Comparison of ENCODE assay signal across 1 cellular context in the genomic region with DNA sequence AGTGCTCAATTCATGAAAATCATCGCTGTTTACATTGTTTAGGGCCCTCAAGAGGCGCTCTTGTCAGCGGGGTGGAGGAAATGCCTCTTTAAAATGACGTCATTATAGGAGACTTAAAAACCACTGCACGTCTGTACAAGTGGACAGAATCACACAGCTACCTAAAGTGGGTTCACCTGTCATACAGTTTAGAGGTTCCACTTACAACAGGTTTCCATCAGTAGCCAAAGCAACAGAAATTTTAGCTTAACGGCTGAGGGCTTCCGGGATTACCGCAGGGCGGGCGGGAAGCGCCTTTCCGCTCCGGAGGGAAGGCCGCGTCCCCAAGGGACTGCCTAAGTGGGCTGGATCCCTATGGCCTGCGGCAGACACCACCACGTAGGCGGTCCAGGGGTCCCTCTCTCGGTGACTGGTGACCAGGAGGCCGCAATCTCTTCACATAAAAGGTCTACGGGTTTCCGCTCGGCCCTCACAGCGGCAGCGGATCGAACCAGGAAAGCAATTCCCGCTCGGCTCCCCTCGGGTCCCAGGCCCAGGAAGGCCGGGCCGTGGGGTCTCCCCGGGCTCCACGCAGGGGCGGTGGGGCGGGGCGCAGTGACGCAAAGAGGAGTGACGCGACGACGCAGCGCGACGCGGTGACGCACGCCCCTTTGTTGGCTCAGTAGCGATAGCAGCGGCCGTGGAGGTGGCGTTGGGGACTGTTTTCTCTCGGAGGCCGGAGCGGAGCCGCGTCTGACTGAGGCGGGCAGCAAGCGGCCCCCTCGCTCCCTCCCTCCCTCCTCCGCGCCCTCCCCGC.
A peak's percentile ranks its signal among the peaks of the same experiment; 100 is the strongest.
TF ChIP-seq lines count a peak whose summit lies in the region.

A gene with protein sequence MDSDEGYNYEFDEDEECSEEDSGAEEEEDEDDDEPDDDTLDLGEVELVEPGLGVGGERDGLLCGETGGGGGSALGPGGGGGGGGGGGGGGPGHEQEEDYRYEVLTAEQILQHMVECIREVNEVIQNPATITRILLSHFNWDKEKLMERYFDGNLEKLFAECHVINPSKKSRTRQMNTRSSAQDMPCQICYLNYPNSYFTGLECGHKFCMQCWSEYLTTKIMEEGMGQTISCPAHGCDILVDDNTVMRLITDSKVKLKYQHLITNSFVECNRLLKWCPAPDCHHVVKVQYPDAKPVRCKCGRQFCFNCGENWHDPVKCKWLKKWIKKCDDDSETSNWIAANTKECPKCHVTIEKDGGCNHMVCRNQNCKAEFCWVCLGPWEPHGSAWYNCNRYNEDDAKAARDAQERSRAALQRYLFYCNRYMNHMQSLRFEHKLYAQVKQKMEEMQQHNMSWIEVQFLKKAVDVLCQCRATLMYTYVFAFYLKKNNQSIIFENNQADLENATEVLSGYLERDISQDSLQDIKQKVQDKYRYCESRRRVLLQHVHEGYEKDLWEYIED (plus strand): TSS at position 661 of the 796 bp plus-strand sequence. CDS start 310 bp downstream, outside the sequence.

TF ChIP-seq in HepG2, 621 proteins besides CTCF, POLR2A, EP300 and RAD21 (continued from another document and continues in another):
- TF ChIP-seq, protein P1, sequence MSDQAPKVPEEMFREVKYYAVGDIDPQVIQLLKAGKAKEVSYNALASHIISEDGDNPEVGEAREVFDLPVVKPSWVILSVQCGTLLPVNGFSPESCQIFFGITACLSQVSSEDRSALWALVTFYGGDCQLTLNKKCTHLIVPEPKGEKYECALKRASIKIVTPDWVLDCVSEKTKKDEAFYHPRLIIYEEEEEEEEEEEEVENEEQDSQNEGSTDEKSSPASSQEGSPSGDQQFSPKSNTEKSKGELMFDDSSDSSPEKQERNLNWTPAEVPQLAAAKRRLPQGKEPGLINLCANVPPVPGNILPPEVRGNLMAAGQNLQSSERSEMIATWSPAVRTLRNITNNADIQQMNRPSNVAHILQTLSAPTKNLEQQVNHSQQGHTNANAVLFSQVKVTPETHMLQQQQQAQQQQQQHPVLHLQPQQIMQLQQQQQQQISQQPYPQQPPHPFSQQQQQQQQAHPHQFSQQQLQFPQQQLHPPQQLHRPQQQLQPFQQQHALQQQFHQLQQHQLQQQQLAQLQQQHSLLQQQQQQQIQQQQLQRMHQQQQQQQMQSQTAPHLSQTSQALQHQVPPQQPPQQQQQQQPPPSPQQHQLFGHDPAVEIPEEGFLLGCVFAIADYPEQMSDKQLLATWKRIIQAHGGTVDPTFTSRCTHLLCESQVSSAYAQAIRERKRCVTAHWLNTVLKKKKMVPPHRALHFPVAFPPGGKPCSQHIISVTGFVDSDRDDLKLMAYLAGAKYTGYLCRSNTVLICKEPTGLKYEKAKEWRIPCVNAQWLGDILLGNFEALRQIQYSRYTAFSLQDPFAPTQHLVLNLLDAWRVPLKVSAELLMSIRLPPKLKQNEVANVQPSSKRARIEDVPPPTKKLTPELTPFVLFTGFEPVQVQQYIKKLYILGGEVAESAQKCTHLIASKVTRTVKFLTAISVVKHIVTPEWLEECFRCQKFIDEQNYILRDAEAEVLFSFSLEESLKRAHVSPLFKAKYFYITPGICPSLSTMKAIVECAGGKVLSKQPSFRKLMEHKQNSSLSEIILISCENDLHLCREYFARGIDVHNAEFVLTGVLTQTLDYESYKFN (CRISPR knock-in tag; conservative IDR thresholded peaks at IDR 0.05) = no peak; the same call in 1 of the 2 replicates
- TF ChIP-seq, protein P2, sequence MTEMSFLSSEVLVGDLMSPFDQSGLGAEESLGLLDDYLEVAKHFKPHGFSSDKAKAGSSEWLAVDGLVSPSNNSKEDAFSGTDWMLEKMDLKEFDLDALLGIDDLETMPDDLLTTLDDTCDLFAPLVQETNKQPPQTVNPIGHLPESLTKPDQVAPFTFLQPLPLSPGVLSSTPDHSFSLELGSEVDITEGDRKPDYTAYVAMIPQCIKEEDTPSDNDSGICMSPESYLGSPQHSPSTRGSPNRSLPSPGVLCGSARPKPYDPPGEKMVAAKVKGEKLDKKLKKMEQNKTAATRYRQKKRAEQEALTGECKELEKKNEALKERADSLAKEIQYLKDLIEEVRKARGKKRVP (CRISPR knock-in tag; IDR thresholded peaks at IDR 0.05) = peak in 1 of 2 experiments; percentile 84; a peak in 2 of 4 replicates
- peak; percentile 92; the same call in 1 of the 2 replicates for TF ChIP-seq KAT7 (CRISPR knock-in tag; IDR thresholded peaks at IDR 0.05; ENCODE audit: borderline replicate concordance)
- TF ChIP-seq KLF6 (CRISPR knock-in tag; IDR thresholded peaks at IDR 0.05) = peak; percentile 89; the same call in 1 of the 2 replicates
- TF ChIP-seq, protein P3, sequence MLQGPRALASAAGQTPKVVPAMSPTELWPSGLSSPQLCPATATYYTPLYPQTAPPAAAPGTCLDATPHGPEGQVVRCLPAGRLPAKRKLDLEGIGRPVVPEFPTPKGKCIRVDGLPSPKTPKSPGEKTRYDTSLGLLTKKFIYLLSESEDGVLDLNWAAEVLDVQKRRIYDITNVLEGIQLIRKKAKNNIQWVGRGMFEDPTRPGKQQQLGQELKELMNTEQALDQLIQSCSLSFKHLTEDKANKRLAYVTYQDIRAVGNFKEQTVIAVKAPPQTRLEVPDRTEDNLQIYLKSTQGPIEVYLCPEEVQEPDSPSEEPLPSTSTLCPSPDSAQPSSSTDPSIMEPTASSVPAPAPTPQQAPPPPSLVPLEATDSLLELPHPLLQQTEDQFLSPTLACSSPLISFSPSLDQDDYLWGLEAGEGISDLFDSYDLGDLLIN (CRISPR knock-in tag; IDR thresholded peaks at IDR 0.05; ENCODE audit: borderline replicate concordance) = peak; percentile 85; the same call in 1 of the 2 replicates
- TF ChIP-seq PITX1 (CRISPR knock-in tag; IDR thresholded peaks at IDR 0.05) = peak; percentile 84
- TF ChIP-seq ZNF800 (CRISPR knock-in tag; IDR thresholded peaks at IDR 0.05) = peak; percentile 84
- TF ChIP-seq, protein P4, sequence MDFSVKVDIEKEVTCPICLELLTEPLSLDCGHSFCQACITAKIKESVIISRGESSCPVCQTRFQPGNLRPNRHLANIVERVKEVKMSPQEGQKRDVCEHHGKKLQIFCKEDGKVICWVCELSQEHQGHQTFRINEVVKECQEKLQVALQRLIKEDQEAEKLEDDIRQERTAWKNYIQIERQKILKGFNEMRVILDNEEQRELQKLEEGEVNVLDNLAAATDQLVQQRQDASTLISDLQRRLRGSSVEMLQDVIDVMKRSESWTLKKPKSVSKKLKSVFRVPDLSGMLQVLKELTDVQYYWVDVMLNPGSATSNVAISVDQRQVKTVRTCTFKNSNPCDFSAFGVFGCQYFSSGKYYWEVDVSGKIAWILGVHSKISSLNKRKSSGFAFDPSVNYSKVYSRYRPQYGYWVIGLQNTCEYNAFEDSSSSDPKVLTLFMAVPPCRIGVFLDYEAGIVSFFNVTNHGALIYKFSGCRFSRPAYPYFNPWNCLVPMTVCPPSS (IDR thresholded peaks at IDR 0.05) = no peak
- 0 out of 2 replicates have a peak, but pooled peaks have one; percentile 53 for TF ChIP-seq ZNF530 (CRISPR knock-in tag; IDR thresholded peaks at IDR 0.05; ENCODE audit: low read depth)
- peak; percentile 91 for TF ChIP-seq AHR (CRISPR knock-in tag; IDR thresholded peaks at IDR 0.05)
- peak; percentile 70 for TF ChIP-seq ETV5 (CRISPR knock-in tag; IDR thresholded peaks at IDR 0.05; ENCODE audit: borderline replicate concordance)
- no peak for TF ChIP-seq SRF (IDR thresholded peaks at IDR 0.05; ENCODE audit: low read depth, low read length)
- peak; percentile 43; the same call in 1 of the 2 replicates for TF ChIP-seq ZMYM3 (CRISPR knock-in tag; IDR thresholded peaks at IDR 0.05)
- TF ChIP-seq, protein P5, sequence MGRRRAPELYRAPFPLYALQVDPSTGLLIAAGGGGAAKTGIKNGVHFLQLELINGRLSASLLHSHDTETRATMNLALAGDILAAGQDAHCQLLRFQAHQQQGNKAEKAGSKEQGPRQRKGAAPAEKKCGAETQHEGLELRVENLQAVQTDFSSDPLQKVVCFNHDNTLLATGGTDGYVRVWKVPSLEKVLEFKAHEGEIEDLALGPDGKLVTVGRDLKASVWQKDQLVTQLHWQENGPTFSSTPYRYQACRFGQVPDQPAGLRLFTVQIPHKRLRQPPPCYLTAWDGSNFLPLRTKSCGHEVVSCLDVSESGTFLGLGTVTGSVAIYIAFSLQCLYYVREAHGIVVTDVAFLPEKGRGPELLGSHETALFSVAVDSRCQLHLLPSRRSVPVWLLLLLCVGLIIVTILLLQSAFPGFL (CRISPR knock-in tag; IDR thresholded peaks at IDR 0.05) = peak; percentile 48; the same call in 1 of the 2 replicates
- no peak; the same call in 1 of the 2 replicates for TF ChIP-seq JUN (CRISPR knock-in tag; IDR thresholded peaks at IDR 0.05)
- TF ChIP-seq HNRNPL (IDR thresholded peaks at IDR 0.05; ENCODE audit: low read depth, low read length) = 0 out of 2 replicates have a peak, but pooled peaks have one; percentile 24
- peak; percentile 54; the same call in 1 of the 2 replicates for TF ChIP-seq E2F5 (CRISPR knock-in tag; conservative IDR thresholded peaks at IDR 0.05)
- TF ChIP-seq SALL1 (CRISPR knock-in tag; IDR thresholded peaks at IDR 0.05) = peak; percentile 94
- no peak for TF ChIP-seq BRF2 (CRISPR knock-in tag; IDR thresholded peaks at IDR 0.05)
- no peak for TF ChIP-seq ZSCAN29 (CRISPR knock-in tag; conservative IDR thresholded peaks at IDR 0.05)
- no peak for TF ChIP-seq ZNF264 (CRISPR knock-in tag; IDR thresholded peaks at IDR 0.05)
- TF ChIP-seq MIER2 (CRISPR knock-in tag; IDR thresholded peaks at IDR 0.05) = peak; percentile 15; the same call in 1 of the 2 replicates
- TF ChIP-seq ZNF564 (CRISPR knock-in tag; IDR thresholded peaks at IDR 0.05) = peak; percentile 86; the same call in 1 of the 2 replicates
- no peak for TF ChIP-seq ZNF17 (CRISPR knock-in tag; IDR thresholded peaks at IDR 0.05)
- TF ChIP-seq ZFP36L1 (CRISPR knock-in tag; IDR thresholded peaks at IDR 0.05) = peak; percentile 68; the same call in 1 of the 2 replicates
- TF ChIP-seq GPN1 (CRISPR knock-in tag; IDR thresholded peaks at IDR 0.05; ENCODE audit: borderline replicate concordance) = no peak
- TF ChIP-seq ZNF235 (CRISPR knock-in tag; IDR thresholded peaks at IDR 0.05; ENCODE audit: borderline replicate concordance) = no peak
- TF ChIP-seq, protein P6, sequence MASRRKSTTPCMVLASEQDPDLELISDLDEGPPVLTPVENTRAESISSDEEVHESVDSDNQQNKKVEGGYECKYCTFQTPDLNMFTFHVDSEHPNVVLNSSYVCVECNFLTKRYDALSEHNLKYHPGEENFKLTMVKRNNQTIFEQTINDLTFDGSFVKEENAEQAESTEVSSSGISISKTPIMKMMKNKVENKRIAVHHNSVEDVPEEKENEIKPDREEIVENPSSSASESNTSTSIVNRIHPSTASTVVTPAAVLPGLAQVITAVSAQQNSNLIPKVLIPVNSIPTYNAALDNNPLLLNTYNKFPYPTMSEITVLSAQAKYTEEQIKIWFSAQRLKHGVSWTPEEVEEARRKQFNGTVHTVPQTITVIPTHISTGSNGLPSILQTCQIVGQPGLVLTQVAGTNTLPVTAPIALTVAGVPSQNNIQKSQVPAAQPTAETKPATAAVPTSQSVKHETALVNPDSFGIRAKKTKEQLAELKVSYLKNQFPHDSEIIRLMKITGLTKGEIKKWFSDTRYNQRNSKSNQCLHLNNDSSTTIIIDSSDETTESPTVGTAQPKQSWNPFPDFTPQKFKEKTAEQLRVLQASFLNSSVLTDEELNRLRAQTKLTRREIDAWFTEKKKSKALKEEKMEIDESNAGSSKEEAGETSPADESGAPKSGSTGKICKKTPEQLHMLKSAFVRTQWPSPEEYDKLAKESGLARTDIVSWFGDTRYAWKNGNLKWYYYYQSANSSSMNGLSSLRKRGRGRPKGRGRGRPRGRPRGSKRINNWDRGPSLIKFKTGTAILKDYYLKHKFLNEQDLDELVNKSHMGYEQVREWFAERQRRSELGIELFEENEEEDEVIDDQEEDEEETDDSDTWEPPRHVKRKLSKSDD (CRISPR knock-in tag; IDR thresholded peaks at IDR 0.05; ENCODE audit: low read depth) = peak; percentile 91
- peak; percentile 18; the same call in 1 of the 2 replicates for TF ChIP-seq HIC2 (CRISPR knock-in tag; IDR thresholded peaks at IDR 0.05; ENCODE audit: low read depth)
- TF ChIP-seq SMAD9 (CRISPR knock-in tag; IDR thresholded peaks at IDR 0.05) = peak; percentile 90; the same call in 1 of the 2 replicates
